Comparison of ENCODE assay signal across 11 cellular contexts in the genomic region with DNA sequence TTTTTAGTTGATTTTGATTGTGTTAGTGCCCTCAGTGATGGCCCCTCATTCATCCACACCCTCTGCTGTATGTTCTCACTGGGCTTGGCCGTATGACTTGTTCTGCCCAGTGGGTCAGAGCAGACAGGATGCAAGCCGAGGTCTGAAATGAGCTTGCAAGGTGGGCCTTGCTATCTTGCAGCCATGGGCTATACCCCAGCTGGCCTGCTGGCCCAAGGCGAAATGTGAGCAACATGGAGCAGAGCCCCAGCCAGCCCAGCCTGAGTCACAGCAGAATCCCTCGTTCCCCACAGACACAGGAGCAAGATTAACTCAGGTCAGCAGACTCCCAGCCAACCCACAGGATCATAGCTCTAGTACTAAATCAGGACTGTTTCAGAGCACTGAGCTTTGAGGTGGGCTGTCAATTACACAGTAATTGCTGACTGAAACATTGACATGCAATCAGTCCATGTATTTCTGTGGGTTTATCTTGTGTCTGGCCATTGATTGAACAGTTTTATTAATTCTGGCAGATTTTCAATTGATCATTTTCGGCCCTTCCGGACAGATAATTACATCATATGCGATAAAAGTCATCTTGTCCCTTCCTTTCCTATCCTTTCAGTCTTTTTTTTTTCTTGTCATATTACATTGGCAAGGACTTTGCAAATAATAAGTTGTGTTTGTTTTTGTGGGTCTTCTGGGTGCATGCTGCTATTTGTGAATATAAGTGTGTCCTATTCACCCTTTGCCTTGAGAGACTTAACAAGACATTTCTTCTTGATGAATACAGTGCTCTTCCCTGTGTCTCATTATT.
"Had no signal": no experiment of that assay in that cellular context is flagged by ENCODE, and none has a peak within 500 bp of the region (broad histone marks: within the 10 kb centered on the region; RNA-seq: fewer than 3 reads in every experiment).

No MANE protein-coding gene starts in this region.

- ATAC-seq: left colon, T-cell had no signal

- H3K36me3 ChIP-seq: esophagus squamous epithelium had no signal

- H3K4me3 ChIP-seq: esophagus squamous epithelium, tibial nerve had no signal

- H3K27me3 ChIP-seq: esophagus squamous epithelium, tibial nerve had no signal

- H3K27ac ChIP-seq: esophagus squamous epithelium, tibial nerve had no signal

- H3K4me1 ChIP-seq: esophagus squamous epithelium, tibial nerve had no signal

- DNase-seq: activated CD4-positive, alpha-beta T cell treated with anti-CD3 and anti-CD28 coated beads, Interleukin-2, amount 10 ng/mL, durations not matched to agents 24 days and 14 days; activated CD8-positive, alpha-beta memory T cell treated with anti-CD3 and anti-CD28 coated beads for 24 hours; activated CD8-positive, alpha-beta memory T cell treated with anti-CD3 and anti-CD28 coated beads, Interleukin-2, amount 50 U/mL, for 48 hours; effector CD8-positive, alpha-beta T cell; esophagus squamous epithelium; left colon; mammary epithelial cell; stimulated activated CD4-positive, alpha-beta T cell treated with anti-CD3 and anti-CD28 coated beads, Interleukin-2, amount 100 ng/mL, for 24 hours; stimulated activated naive CD4-positive, alpha-beta T cell treated with Interleukin-2 at 50 U/mL for 16 hours had no signal
